ENCODE assay signal across 8 cellular contexts in genomic region chr9:120868339-120868675, GRCh38. TPM values are rescaled to one million over a fixed set of nuclear protein-coding genes. Genes with fewer than 3 reads are reported as not detected.
DNase-seq lines count a peak whose midpoint lies in the region; ATAC-seq and TF ChIP-seq lines count a peak whose summit lies in the region.

No MANE protein-coding gene starts in this region.

- TF ChIP-seq CTCF in GM12864 (IDR thresholded peaks at IDR 0.05; ENCODE audit: low read depth, low read length, missing control alignments) (no peak), PC-9 (conservative IDR thresholded peaks at IDR 0.05) (no peak), psoas muscle (IDR thresholded peaks at IDR 0.05) (no peak)

- CTCF ChIA-PET in PC-9 (lab: Charles Lee), result interaction anchor here (0.6 kb wide), 1 partner anchor 42 kb away, joined by 3 read pairs; no protein-coding TSS in a partner anchor

- DNase-seq in GM12864 (ENCODE audit: low read depth), result no peak
- no peak for DNase-seq in PC-9
- DNase-seq in epithelial cell of prostate (ENCODE audit: low read depth, low spot score), result peak; percentile 33
- DNase-seq in psoas muscle, result no peak
- DNase-seq in iPS-NIHi11 (ENCODE audit: low spot score), result no peak
- DNase-seq in activated gamma-delta T cell treated with Interleukin-2 at 50 U/mL for 16 hours, result no peak
- no peak for DNase-seq in NCI-H82 treated with DMSO at 0.1 percent for 48 hours (lab: John Stamatoyannopoulos, UW; ENCODE audit: unreplicated experiment)
- no peak for DNase-seq in stimulated activated CD4-positive, alpha-beta T cell treated with anti-CD3 and anti-CD28 coated beads, Interleukin-4, amount 100 ng/mL, for 24 hours

- WGBS in psoas muscle, 3 donors, result 15 to 26% (median 23%) methylated on average over 11 of the region's 11 CpGs

- peak overlapping the region; percentile 70 for H3K4me2 ChIP-seq in PC-9

- H3K4me3 ChIP-seq in GM12864 (ENCODE audit: low read depth, low read length), result peak overlapping the region; percentile 16
- peak overlapping the region; percentile 21; the same call in 1 of the 2 replicates for H3K4me3 ChIP-seq in PC-9
- H3K4me3 ChIP-seq in psoas muscle, result peak overlapping the region; percentile 71

- no peaks in the 10 kb centered on the region for H3K9me2 ChIP-seq in PC-9 (ENCODE audit: insufficient read depth)

- no peak overlapping the region for H3K27ac ChIP-seq in PC-9
- peak overlapping the region; percentile 53 for H3K27ac ChIP-seq in epithelial cell of prostate
- peak overlapping the region; percentile 84 for H3K27ac ChIP-seq in psoas muscle

- POLR2A ChIA-PET in PC-9 (lab: Charles Lee; ENCODE audit: unreplicated experiment), result no interaction called here

- peaks cover 16% of the 10 kb centered on the region for H3K4me1 ChIP-seq in PC-9 (replicated peaks; ENCODE audit: insufficient read depth)
- no peaks in the 10 kb centered on the region for H3K4me1 ChIP-seq in psoas muscle

- no peak overlapping the region for H2AFZ ChIP-seq in PC-9

- no peaks in the 10 kb centered on the region for H4K20me1 ChIP-seq in PC-9 (ENCODE audit: insufficient read depth)

- H3K9me3 ChIP-seq in PC-9 (ENCODE audit: insufficient read depth, low read depth) (no peaks in the 10 kb centered on the region), psoas muscle (no peaks in the 10 kb centered on the region)

- H3K36me3 ChIP-seq in PC-9 (ENCODE audit: low read depth), result no peaks in the 10 kb centered on the region
- peaks cover 0 to 11% of the 10 kb centered on the region in 2 donors for H3K36me3 ChIP-seq in psoas muscle (ENCODE audit: insufficient read depth in 1 of 2, low read depth in 1 of 2)

- H3K27me3 ChIP-seq in PC-9 (ENCODE audit: insufficient read depth, low read depth) (no peaks in the 10 kb centered on the region), psoas muscle (ENCODE audit: insufficient read depth in 3 of 3, low read length in 2 of 3) (no peaks in the 10 kb centered on the region)

- peaks cover 19% of the 10 kb centered on the region for H3F3A ChIP-seq in PC-9 (ENCODE audit: insufficient read depth, low read depth)

- ATAC-seq in psoas muscle, result peak in 1 of 4 donors; percentile 43

- no TSS peak for BruUV-seq in PC-9 (replicated peaks; lab: Mats Ljungman, UMichigan)

- intact Hi-C loops in PC-9 (cut with micrococcal nuclease; ENCODE audit: unreplicated experiment), result loop anchor here (2.0 to 5.0 kb wide), 3 partner anchors 26 to 76 kb away; partner anchors contain the start of genes FBXW2 and PSMD5
- intact Hi-C loops in psoas muscle (cut with DNase I), result loop anchor here in 1 of 2 donors (10.0 kb wide), 1 partner anchor 186 kb away; the partner anchor contains the start of gene C5

- no peaks in the 10 kb centered on the region for H3K79me2 ChIP-seq in PC-9 (ENCODE audit: low read depth)

RNA-seq across cellular contexts. Expression of gene PHF19, which starts 8.7 kb away (rescaled TPM):
- total RNA-seq in PC-9 (2021) (66.4 and 72.9 TPM in 2 replicates), psoas muscle (10 to 100 TPM in 2 of 4 donors, 1 to 10 TPM in 2; 6.8 to 14.8 (median 9.8) TPM)
- 10 to 100 TPM in 2 of 3 donors, 1 to 10 TPM in 1; 8.2 to 12.3 (median 12.2) TPM for polyA plus RNA-seq in psoas muscle

RNA-seq across cellular contexts. Expression of gene PSMD5, which starts 25.6 kb away (rescaled TPM):
- total RNA-seq in PC-9 (2021) (86.4 and 96.2 TPM in 2 replicates), psoas muscle (10 to 100 TPM in 3 of 4 donors, 1 to 10 TPM in 1; 7.6 to 15.7 (median 15.0) TPM)
- polyA plus RNA-seq in psoas muscle, result 1 to 10 TPM; 6.2 to 8.9 (median 8.9) TPM

RNA-seq across cellular contexts. Expression of gene TRAF1, which starts 58.3 kb away (rescaled TPM):
- total RNA-seq in PC-9 (2021) (2.7 and 2.9 TPM in 2 replicates), psoas muscle (1 to 10 TPM in 2 of 4 donors, under 1 TPM in 2; 0.73 to 2.0 (median 0.99) TPM)
- polyA plus RNA-seq in psoas muscle, result 1 to 10 TPM in 1 of 3 donors, under 1 TPM in 2; 0.55 to 1.3 (median 0.95) TPM

Comparison
In these comparisons a context has a peak if more than half of its experiments do, and no peak if none do; other contexts are left out.
1. H3K4me3 ChIP-seq: peak in every context shown above with its lines; median percentile 71 in psoas muscle; 21 in PC-9; 16 in GM12864.